Comparison of ENCODE assay signal across 1 cellular context in genomic region chr13:39037880-39038568, GRCh38.
TF ChIP-seq lines count a peak whose summit lies in the region.

A gene with protein sequence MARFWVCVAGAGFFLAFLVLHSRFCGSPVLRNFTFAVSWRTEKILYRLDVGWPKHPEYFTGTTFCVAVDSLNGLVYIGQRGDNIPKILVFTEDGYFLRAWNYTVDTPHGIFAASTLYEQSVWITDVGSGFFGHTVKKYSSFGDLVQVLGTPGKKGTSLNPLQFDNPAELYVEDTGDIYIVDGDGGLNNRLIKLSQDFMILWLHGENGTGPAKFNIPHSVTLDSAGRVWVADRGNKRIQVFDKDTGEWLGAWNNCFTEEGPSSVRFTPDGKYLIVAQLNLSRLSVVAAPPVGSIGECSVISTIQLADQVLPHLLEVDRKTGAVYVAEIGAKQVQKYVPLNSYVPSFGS (plus strand): TSS chr13:39038456. CDS start chr13:39038640, 184 bp downstream.
Gene PROSER1 (minus strand): TSS chr13:39038089. CDS start chr13:39037242, 847 bp downstream.

TF ChIP-seq in K562, 482 proteins besides CTCF, POLR2A, EP300 and RAD21 (continued from another document and continues in another):
- TF ChIP-seq ZNF592 (IDR thresholded peaks at IDR 0.05) (no peak), ZNF445 (CRISPR knock-in tag; IDR thresholded peaks at IDR 0.05; ENCODE audit: low read depth) (no peak), SAP30 (IDR thresholded peaks at IDR 0.05; ENCODE audit: borderline replicate concordance, insufficient read depth, low read depth, low read length, poor library complexity, severe bottlenecking) (peak; percentile 33), PTTG1 (tag; IDR thresholded peaks at IDR 0.05; ENCODE audit: low read depth) (no peak), PHF8 (IDR thresholded peaks at IDR 0.05; ENCODE audit: borderline replicate concordance, low read length) (peak; percentile 64; the same call in 1 of the 2 replicates), TAF1 (IDR thresholded peaks at IDR 0.05; ENCODE audit: control insufficient read depth, extremely low read depth, insufficient read depth, low read length, severe bottlenecking) (peak; percentile 77), JUND (IDR thresholded peaks at IDR 0.05; ENCODE audit: borderline replicate concordance, low read depth, low read length) (0 out of 2 replicates have a peak, but pooled peaks have one; percentile 7), JUND (tag; IDR thresholded peaks at IDR 0.05; ENCODE audit: borderline replicate concordance, low read depth, low read length) (no peak), HNRNPK (IDR thresholded peaks at IDR 0.05; ENCODE audit: low read depth, low read length, poor library complexity, severe bottlenecking) (no peak), JUNB (CRISPR knock-in tag; conservative IDR thresholded peaks at IDR 0.05) (no peak), HMGXB4 (CRISPR knock-in tag; IDR thresholded peaks at IDR 0.05) (no peak), NFE2 (IDR thresholded peaks at IDR 0.05; ENCODE audit: low read depth) (peak; percentile 91), POLR2B (IDR thresholded peaks at IDR 0.05; ENCODE audit: low read depth, partially characterized antibody) (peak; percentile 27), COPS2 (conservative IDR thresholded peaks at IDR 0.05) (no peak), ILK (tag; IDR thresholded peaks at IDR 0.05; ENCODE audit: borderline replicate concordance, low read depth) (no peak), THRAP3 (IDR thresholded peaks at IDR 0.05; ENCODE audit: borderline replicate concordance) (no peak), ZBTB7A (IDR thresholded peaks at IDR 0.05; ENCODE audit: borderline replicate concordance, control insufficient read depth, low read depth, low read length) (peak; percentile 63), SETDB1 (IDR thresholded peaks at IDR 0.05; ENCODE audit: low read length) (no peak), ESRRB (CRISPR knock-in tag; IDR thresholded peaks at IDR 0.05; ENCODE audit: borderline replicate concordance) (no peak), TEAD2 (tag; IDR thresholded peaks at IDR 0.05) (no peak), MTA1 (IDR thresholded peaks at IDR 0.05; ENCODE audit: borderline replicate concordance) (peak; percentile 96), BMI1 (IDR thresholded peaks at IDR 0.05; ENCODE audit: low read length) (no peak), ETV5 (CRISPR knock-in tag; IDR thresholded peaks at IDR 0.05; ENCODE audit: low read depth) (peak; percentile 22; the same call in 1 of the 2 replicates), ESRRA (IDR thresholded peaks at IDR 0.05; ENCODE audit: borderline replicate concordance, low read depth) (no peak), ZNF174 (CRISPR knock-in tag; IDR thresholded peaks at IDR 0.05) (no peak), CC2D1A (IDR thresholded peaks at IDR 0.05) (no peak), ARNT (IDR thresholded peaks at IDR 0.05) (0 out of 4 replicates have a peak, but pooled peaks of 1 of the 2 experiments have one; percentile 25), THAP7 (CRISPR knock-in tag; IDR thresholded peaks at IDR 0.05) (no peak), XRCC5 (IDR thresholded peaks at IDR 0.05; ENCODE audit: low read depth, low read length) (peak; percentile 50; the same call in 1 of the 2 replicates), TGIF2 (CRISPR knock-in tag; IDR thresholded peaks at IDR 0.05) (no peak), E2F4 (CRISPR knock-in tag; IDR thresholded peaks at IDR 0.05; ENCODE audit: low read depth) (0 out of 2 replicates have a peak, but pooled peaks have one; percentile 22), HDAC2 (IDR thresholded peaks at IDR 0.05) (peak; percentile 66; the same call in 1 of the 2 replicates), CREB5 (CRISPR knock-in tag; IDR thresholded peaks at IDR 0.05) (no peak), KLF16 (IDR thresholded peaks at IDR 0.05) (no peak), NFIC (IDR thresholded peaks at IDR 0.05) (no peak), NFIX (CRISPR knock-in tag; IDR thresholded peaks at IDR 0.05; ENCODE audit: low read depth) (no peak), PYGO2 (tag; IDR thresholded peaks at IDR 0.05) (no peak), CEBPB (tag; IDR thresholded peaks at IDR 0.05) (no peak), CBX1 (IDR thresholded peaks at IDR 0.05; ENCODE audit: low read depth) (no peak)
- TF ChIP-seq, protein P1, sequence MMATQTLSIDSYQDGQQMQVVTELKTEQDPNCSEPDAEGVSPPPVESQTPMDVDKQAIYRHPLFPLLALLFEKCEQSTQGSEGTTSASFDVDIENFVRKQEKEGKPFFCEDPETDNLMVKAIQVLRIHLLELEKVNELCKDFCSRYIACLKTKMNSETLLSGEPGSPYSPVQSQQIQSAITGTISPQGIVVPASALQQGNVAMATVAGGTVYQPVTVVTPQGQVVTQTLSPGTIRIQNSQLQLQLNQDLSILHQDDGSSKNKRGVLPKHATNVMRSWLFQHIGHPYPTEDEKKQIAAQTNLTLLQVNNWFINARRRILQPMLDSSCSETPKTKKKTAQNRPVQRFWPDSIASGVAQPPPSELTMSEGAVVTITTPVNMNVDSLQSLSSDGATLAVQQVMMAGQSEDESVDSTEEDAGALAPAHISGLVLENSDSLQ (IDR thresholded peaks at IDR 0.05): no peak
- TF ChIP-seq, protein P2, sequence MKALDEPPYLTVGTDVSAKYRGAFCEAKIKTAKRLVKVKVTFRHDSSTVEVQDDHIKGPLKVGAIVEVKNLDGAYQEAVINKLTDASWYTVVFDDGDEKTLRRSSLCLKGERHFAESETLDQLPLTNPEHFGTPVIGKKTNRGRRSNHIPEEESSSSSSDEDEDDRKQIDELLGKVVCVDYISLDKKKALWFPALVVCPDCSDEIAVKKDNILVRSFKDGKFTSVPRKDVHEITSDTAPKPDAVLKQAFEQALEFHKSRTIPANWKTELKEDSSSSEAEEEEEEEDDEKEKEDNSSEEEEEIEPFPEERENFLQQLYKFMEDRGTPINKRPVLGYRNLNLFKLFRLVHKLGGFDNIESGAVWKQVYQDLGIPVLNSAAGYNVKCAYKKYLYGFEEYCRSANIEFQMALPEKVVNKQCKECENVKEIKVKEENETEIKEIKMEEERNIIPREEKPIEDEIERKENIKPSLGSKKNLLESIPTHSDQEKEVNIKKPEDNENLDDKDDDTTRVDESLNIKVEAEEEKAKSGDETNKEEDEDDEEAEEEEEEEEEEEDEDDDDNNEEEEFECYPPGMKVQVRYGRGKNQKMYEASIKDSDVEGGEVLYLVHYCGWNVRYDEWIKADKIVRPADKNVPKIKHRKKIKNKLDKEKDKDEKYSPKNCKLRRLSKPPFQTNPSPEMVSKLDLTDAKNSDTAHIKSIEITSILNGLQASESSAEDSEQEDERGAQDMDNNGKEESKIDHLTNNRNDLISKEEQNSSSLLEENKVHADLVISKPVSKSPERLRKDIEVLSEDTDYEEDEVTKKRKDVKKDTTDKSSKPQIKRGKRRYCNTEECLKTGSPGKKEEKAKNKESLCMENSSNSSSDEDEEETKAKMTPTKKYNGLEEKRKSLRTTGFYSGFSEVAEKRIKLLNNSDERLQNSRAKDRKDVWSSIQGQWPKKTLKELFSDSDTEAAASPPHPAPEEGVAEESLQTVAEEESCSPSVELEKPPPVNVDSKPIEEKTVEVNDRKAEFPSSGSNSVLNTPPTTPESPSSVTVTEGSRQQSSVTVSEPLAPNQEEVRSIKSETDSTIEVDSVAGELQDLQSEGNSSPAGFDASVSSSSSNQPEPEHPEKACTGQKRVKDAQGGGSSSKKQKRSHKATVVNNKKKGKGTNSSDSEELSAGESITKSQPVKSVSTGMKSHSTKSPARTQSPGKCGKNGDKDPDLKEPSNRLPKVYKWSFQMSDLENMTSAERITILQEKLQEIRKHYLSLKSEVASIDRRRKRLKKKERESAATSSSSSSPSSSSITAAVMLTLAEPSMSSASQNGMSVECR (CRISPR knock-in tag; IDR thresholded peaks at IDR 0.05): no peak
